16 cellular contexts compared by ENCODE assay signal in the genomic region with DNA sequence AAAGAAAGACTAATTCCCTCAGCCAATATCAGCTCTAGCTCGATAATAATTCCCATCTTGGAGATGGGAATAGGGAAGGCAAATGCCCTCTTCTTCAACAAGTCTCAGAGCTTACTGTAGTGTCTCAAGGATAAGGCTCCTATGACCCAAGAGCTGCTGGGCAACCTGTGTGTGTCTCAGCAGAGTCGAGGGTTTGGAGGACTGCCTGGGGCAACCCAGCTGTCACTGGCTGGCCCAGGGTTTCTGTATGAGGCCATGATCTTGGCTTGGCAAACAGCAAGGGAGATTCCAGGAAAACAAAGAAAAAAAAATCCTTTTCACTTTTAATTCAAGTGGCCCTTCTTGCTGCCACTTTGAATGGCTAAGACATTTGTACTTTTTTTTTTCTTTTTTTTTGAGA. TPM values are rescaled to one million over a fixed set of nuclear protein-coding genes. Genes with fewer than 3 reads are reported as not detected.
DNase-seq lines count a peak whose midpoint lies in the region; ATAC-seq and TF ChIP-seq lines count a peak whose summit lies in the region.
"Had no signal": no experiment of that assay in that cellular context is flagged by ENCODE, and none has a peak within 500 bp of the region (broad histone marks: within the 10 kb centered on the region; RNA-seq: fewer than 3 reads in every experiment).

No MANE protein-coding gene starts in this region.

- no peak for TF ChIP-seq POLR2A in upper lobe of left lung (IDR thresholded peaks at IDR 0.05)

- peaks cover 0 to 42% (median 0%) of the 10 kb centered on the region in 7 donors for H3K27me3 ChIP-seq in heart right ventricle
- H3K27me3 ChIP-seq in RWPE2 (ENCODE audit: insufficient read depth, poor library complexity, severe bottlenecking), result no peaks in the 10 kb centered on the region
- no peaks in the 10 kb centered on the region for H3K27me3 ChIP-seq in upper lobe of left lung
- H3K27me3 ChIP-seq: neural progenitor cell had no signal

- intact Hi-C loops in left cardiac atrium (cut with DNase I) (no loop called here), heart right ventricle (cut with DNase I) (no loop called here)

- H3K27ac ChIP-seq in heart right ventricle (peak overlapping the region in 1 of 10 donors; percentile 36), RWPE2 (ENCODE audit: poor library complexity, severe bottlenecking) (peak overlapping the region; percentile 30), upper lobe of left lung (no peak overlapping the region)
- H3K27ac ChIP-seq: neural progenitor cell had no signal

- ATAC-seq in left cardiac atrium (peak in 1 of 2 donors; percentile 64), heart right ventricle (no peak), RWPE2 (ENCODE audit: low read depth) (no peak), upper lobe of left lung (ENCODE audit: low FRiP score in 2 of 2) (peak in 1 of 2 donors; percentile 83), GM21390 (IDR thresholded peaks at IDR 0.05; ENCODE audit: unreplicated experiment) (no peak), GM21360 (IDR thresholded peaks at IDR 0.05; ENCODE audit: unreplicated experiment) (no peak)

- H3K9me3 ChIP-seq in heart right ventricle (no peaks in the 10 kb centered on the region), RWPE2 (ENCODE audit: severe bottlenecking) (no peaks in the 10 kb centered on the region), upper lobe of left lung (no peaks in the 10 kb centered on the region)

- no peak overlapping the region for H3K4me3 ChIP-seq in heart right ventricle
- H3K4me3 ChIP-seq in RWPE2 (ENCODE audit: severe bottlenecking), result no peak overlapping the region
- H3K4me3 ChIP-seq in upper lobe of left lung, result no peak overlapping the region
- H3K4me3 ChIP-seq: neural progenitor cell had no signal

- TF ChIP-seq CTCF in heart right ventricle (IDR thresholded peaks at IDR 0.05) (no peak), RWPE2 (IDR thresholded peaks at IDR 0.05; ENCODE audit: poor library complexity, severe bottlenecking) (no peak), upper lobe of left lung (IDR thresholded peaks at IDR 0.05) (no peak)

- H3K36me3 ChIP-seq in heart right ventricle (no peaks in the 10 kb centered on the region), RWPE2 (ENCODE audit: low read depth) (no peaks in the 10 kb centered on the region), upper lobe of left lung (no peaks in the 10 kb centered on the region)
- H3K36me3 ChIP-seq: neural progenitor cell had no signal

- H3K4me1 ChIP-seq in heart right ventricle (peaks cover 0 to 58% (median 21%) of the 10 kb centered on the region in 9 donors), RWPE2 (ENCODE audit: insufficient read depth, poor library complexity, severe bottlenecking) (peaks cover 22% of the 10 kb centered on the region), upper lobe of left lung (peaks cover 4 to 28% (median 21%) of the 10 kb centered on the region in 4 donors)

- TF ChIP-seq EP300 in upper lobe of left lung (IDR thresholded peaks at IDR 0.05), result peak in 1 of 4 donors; percentile 12

- 62 to 69% methylated on average over 2 of the region's 2 CpGs for WGBS in heart right ventricle, 2 donors
- WGBS in upper lobe of left lung, 2 donors, result 33 to 61% methylated on average over 2 of the region's 2 CpGs

- peak; percentile 27 for DNase-seq in left cardiac atrium
- no peak for DNase-seq in heart right ventricle
- DNase-seq in RWPE2 (ENCODE audit: low spot score), result no peak
- DNase-seq in fibroblast of gingiva (ENCODE audit: low read depth), result peak; percentile 79
- peak; percentile 8 to 84 for DNase-seq in upper lobe of left lung
- no peak for DNase-seq in NCI-H524 treated with DMSO at 0.1 percent for 48 hours (lab: John Stamatoyannopoulos, UW)
- DNase-seq: CD8-positive, alpha-beta memory T cell; NCI-H2029; NCI-H82; SHP77 treated with DMSO at 0.1 percent for 48 hours; stimulated activated CD4-positive, alpha-beta T cell treated with anti-CD3 and anti-CD28 coated beads, Interleukin-15, amount 100 ng/mL, for 24 hours had no signal

RNA-seq across cellular contexts. Expression of gene TMSB4X, which starts 34.3 kb away (rescaled TPM):
- 1,000 to 10,000 TPM; 1,546 to 1,715 TPM for total RNA-seq in left cardiac atrium
- total RNA-seq in heart right ventricle, result 1,000 to 10,000 TPM in 3 of 10 donors, 100 to 1,000 TPM in 7; 700 to 2,442 (median 850) TPM
- 1,000 to 10,000 TPM; 2,617 to 3,026 TPM for polyA plus RNA-seq in heart right ventricle
- 1,000 to 10,000 TPM; 2,646 to 6,090 (median 4,792) TPM for total RNA-seq in upper lobe of left lung

RNA-seq across cellular contexts. Expression of gene FAM9C, which starts 35.2 kb away (rescaled TPM):
- not detected for total RNA-seq in left cardiac atrium
- under 1 TPM in 6 of 10 donors, not detected in 4; 0.07 to 1.00 (median 0.29) TPM for total RNA-seq in heart right ventricle
- not detected for polyA plus RNA-seq in heart right ventricle
- under 1 TPM in 1 of 6 donors, not detected in 5; 0.20 TPM for total RNA-seq in upper lobe of left lung
- total RNA-seq: activated CD8-positive, alpha-beta memory T cell treated with anti-CD3 and anti-CD28 coated beads for 36 hours; CD8-positive, alpha-beta memory T cell; G401 had no signal
- polyA plus RNA-seq: CD8-positive, alpha-beta memory T cell had no signal

Comparison
In these comparisons a context has a peak if more than half of its experiments do, and no peak if none do; other contexts are left out.
1. DNase-seq: peak in left cardiac atrium (single experiment), fibroblast of gingiva (single experiment) and upper lobe of left lung (2 of 2); none in heart right ventricle (0 of 2), RWPE2 (single experiment) and NCI-H524 treated with DMSO at 0.1 percent for 48 hours (single experiment).